Comparison of ENCODE assay signal across 18 cellular contexts in the genomic region with DNA sequence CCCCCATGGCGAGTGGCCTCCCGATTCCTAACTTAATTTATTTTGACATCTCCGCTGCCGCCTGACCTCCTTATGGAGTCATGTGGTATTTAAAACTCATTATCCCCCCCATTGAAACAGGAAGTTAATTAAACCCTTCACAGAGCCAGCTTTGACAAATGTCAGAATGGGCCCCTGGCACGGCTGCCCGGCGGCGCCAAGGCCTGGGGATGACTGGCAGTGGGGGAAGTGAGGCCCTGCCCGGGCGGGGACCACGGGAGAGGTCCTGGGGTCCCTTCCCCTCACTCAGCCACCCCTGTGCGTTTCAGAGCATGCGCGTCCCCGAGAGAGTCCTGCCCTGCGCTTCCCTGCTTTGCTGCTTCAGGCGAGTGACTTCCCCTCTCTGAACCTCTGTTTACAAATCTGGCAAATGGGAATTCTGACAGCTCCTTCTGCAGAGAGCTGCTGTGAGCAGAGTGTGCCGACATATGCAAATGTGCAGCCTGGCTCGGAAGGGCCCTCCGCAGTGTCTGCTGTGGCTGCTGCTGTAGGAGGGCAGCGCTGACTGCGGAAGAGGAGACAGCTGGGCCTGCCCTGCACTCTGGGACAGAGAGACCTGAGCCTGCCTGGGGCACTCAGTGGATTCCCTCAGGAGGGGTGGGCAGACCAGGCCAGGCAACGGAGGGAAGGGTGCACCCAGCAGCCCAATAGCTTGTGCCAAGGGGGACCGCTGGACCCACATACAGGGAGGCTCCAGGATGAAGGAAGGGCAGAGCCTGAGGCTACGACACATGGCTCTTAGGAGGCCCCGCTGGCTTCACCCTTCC. TPM values are rescaled to one million over a fixed set of nuclear protein-coding genes. Genes with fewer than 3 reads are reported as not detected.
DNase-seq lines count a peak whose midpoint lies in the region; ATAC-seq, FAIRE-seq and TF ChIP-seq lines count a peak whose summit lies in the region.
"Had no signal": no experiment of that assay in that cellular context is flagged by ENCODE, and none has a peak within 500 bp of the region (broad histone marks: within the 10 kb centered on the region; RNA-seq: fewer than 3 reads in every experiment).

No MANE protein-coding gene starts in this region.

- DNase-seq in GM18507 (ENCODE audit: extremely low spot score, insufficient read length, low read depth) (no peak), epidermal melanocyte (ENCODE audit: insufficient read length, low spot score) (peak; percentile 68), RPMI8226 (no peak), left ventricle myocardium inferior (no peak)
- DNase-seq in stimulated activated naive CD8-positive, alpha-beta T cell treated with anti-CD3 and anti-CD28 coated beads, Interleukin-15, amount 100 ng/mL, for 72 hours = no peak
- DNase-seq: C1 segment of cervical spinal cord; DMS79; gastrocnemius medialis; NCI-H1048; stimulated activated naive CD4-positive, alpha-beta T cell; upper lobe of left lung had no signal

- H3K4me3 ChIP-seq in BLaER1 treated with 17β-estradiol and CSF1 and Interleukin-3, amounts not matched to agents 10 nM and 100 nM = no peak overlapping the region; a peak in 1 of 20 replicates
- H3K4me3 ChIP-seq in OCI-LY3 (ENCODE audit: low read length) (peak overlapping the region; percentile 54), left ventricle myocardium inferior (no peak overlapping the region)
- H3K4me3 ChIP-seq: gastrocnemius medialis, upper lobe of left lung had no signal

- peaks cover 34% of the 10 kb centered on the region for H3K4me1 Mint-ChIP-seq in stimulated activated naive CD8-positive, alpha-beta T cell treated with anti-CD3 and anti-CD28 coated beads, Interleukin-15, amount 100 ng/mL, for 72 hours
- H3K4me1 Mint-ChIP-seq: activated T-helper 17 cell treated with anti-CD3 and anti-CD28 coated beads, Interleukin-2, amount 50 U/mL, for 72 hours had no signal

- FAIRE-seq in GM18507 (lab: Jason Lieb, UNC) = peak; percentile 31
- FAIRE-seq: endothelial cell of umbilical vein had no signal

- peaks cover 0 to 16% (median under 1%) of the 10 kb centered on the region in 11 experiments; a peak in 14 of 22 replicates for H4K20me1 ChIP-seq in BLaER1 treated with 17β-estradiol and CSF1 and Interleukin-3, amounts not matched to agents 10 nM and 100 nM
- no peaks in the 10 kb centered on the region for H4K20me1 ChIP-seq in OCI-LY3 (ENCODE audit: insufficient read depth, low read length)

- TF ChIP-seq CTCF in OCI-LY3 (IDR thresholded peaks at IDR 0.05; ENCODE audit: low read depth, low read length) = no peak
- TF ChIP-seq CTCF in left ventricle myocardium inferior (IDR thresholded peaks at IDR 0.05; ENCODE audit: borderline replicate concordance) = no peak

- peak overlapping the region in 8 of 11 experiments; percentile 4 to 56 (median 34); a peak in 11 of 22 replicates for H3K9ac ChIP-seq in BLaER1 treated with 17β-estradiol and CSF1 and Interleukin-3, amounts not matched to agents 10 nM and 100 nM
- H3K9ac ChIP-seq in OCI-LY3 (ENCODE audit: low read length) = peak overlapping the region; percentile 37; the same call in 1 of the 2 replicates
- H3K9ac ChIP-seq: parathyroid adenoma had no signal

- H3K9me3 ChIP-seq in BLaER1 treated with 17β-estradiol and CSF1 and Interleukin-3, amounts not matched to agents 10 nM and 100 nM (replicated peaks in 1 of 11) = no peaks in the 10 kb centered on the region
- H3K9me3 ChIP-seq in OCI-LY3 (ENCODE audit: insufficient read depth, low read length) = no peaks in the 10 kb centered on the region
- H3K9me3 ChIP-seq in left ventricle myocardium inferior (replicated peaks) = no peaks in the 10 kb centered on the region
- H3K9me3 ChIP-seq: gastrocnemius medialis, upper lobe of left lung had no signal

- H3K27me3 Mint-ChIP-seq in stimulated activated naive CD8-positive, alpha-beta T cell treated with anti-CD3 and anti-CD28 coated beads, Interleukin-15, amount 100 ng/mL, for 72 hours = no peaks in the 10 kb centered on the region
- H3K27me3 Mint-ChIP-seq: activated T-helper 17 cell treated with anti-CD3 and anti-CD28 coated beads, Interleukin-2, amount 50 U/mL, for 72 hours had no signal

- peaks cover 2% of the 10 kb centered on the region for H3K79me2 ChIP-seq in OCI-LY3 (ENCODE audit: low read length)
- H3K79me2 ChIP-seq: parathyroid adenoma had no signal

- peak overlapping the region; percentile 87 for H2AFZ ChIP-seq in OCI-LY3 (ENCODE audit: low read depth, low read length)
- H2AFZ ChIP-seq: parathyroid adenoma had no signal

- peak overlapping the region; percentile 60 to 92 (median 79) for H3K4me2 ChIP-seq in BLaER1 treated with 17β-estradiol and CSF1 and Interleukin-3, amounts not matched to agents 10 nM and 100 nM
- peak overlapping the region; percentile 87 for H3K4me2 ChIP-seq in OCI-LY3 (ENCODE audit: low read length)

- intact Hi-C loops in left ventricle myocardium inferior (cut with micrococcal nuclease) = loop anchor here (10.0 kb wide), 1 partner anchor 116 kb away; no protein-coding TSS in a partner anchor

- peak overlapping the region in 5 of 11 experiments; percentile 15 to 60 (median 41); a peak in 10 of 22 replicates for H3K27ac ChIP-seq in BLaER1 treated with 17β-estradiol and CSF1 and Interleukin-3, amounts not matched to agents 10 nM and 100 nM
- H3K27ac ChIP-seq in OCI-LY3 (ENCODE audit: low read length) (no peak overlapping the region), left ventricle myocardium inferior (replicated peaks) (no peak overlapping the region)
- H3K27ac ChIP-seq: gastrocnemius medialis, parathyroid adenoma, upper lobe of left lung, VCaP had no signal

- H3K4me3 Mint-ChIP-seq in stimulated activated naive CD8-positive, alpha-beta T cell treated with anti-CD3 and anti-CD28 coated beads, Interleukin-15, amount 100 ng/mL, for 72 hours = no peak overlapping the region
- H3K4me3 Mint-ChIP-seq: activated T-helper 17 cell treated with anti-CD3 and anti-CD28 coated beads, Interleukin-2, amount 50 U/mL, for 72 hours had no signal

- H3K27me3 ChIP-seq in BLaER1 treated with 17β-estradiol and CSF1 and Interleukin-3, amounts not matched to agents 10 nM and 100 nM = no peaks in the 10 kb centered on the region; a peak in 1 of 22 replicates
- peaks cover 8% of the 10 kb centered on the region; the same call in 1 of the 2 replicates for H3K27me3 ChIP-seq in OCI-LY3 (ENCODE audit: low read depth, low read length)
- peaks cover 17% of the 10 kb centered on the region for H3K27me3 ChIP-seq in left ventricle myocardium inferior (ENCODE audit: low read depth)

- ATAC-seq in stimulated activated naive CD8-positive, alpha-beta T cell treated with anti-CD3 and anti-CD28 coated beads, Interleukin-15, amount 100 ng/mL, for 72 hours = no peak
- ATAC-seq in GM18870 (IDR thresholded peaks at IDR 0.05; ENCODE audit: unreplicated experiment) = no peak
- ATAC-seq: activated T-helper 17 cell treated with anti-CD3 and anti-CD28 coated beads, Interleukin-2, amount 50 U/mL, for 72 hours; gastrocnemius medialis had no signal

- H3K4me1 ChIP-seq in BLaER1 treated with 17β-estradiol and CSF1 and Interleukin-3, amounts not matched to agents 10 nM and 100 nM = peaks cover 32 to 54% (median 45%) of the 10 kb centered on the region in 10 experiments
- H3K4me1 ChIP-seq in OCI-LY3 (ENCODE audit: low read length) (peaks cover 22% of the 10 kb centered on the region), left ventricle myocardium inferior (peaks cover 9% of the 10 kb centered on the region)
- H3K4me1 ChIP-seq: gastrocnemius medialis had no signal

- no peaks in the 10 kb centered on the region for H3K36me3 ChIP-seq in BLaER1 treated with 17β-estradiol and CSF1 and Interleukin-3, amounts not matched to agents 10 nM and 100 nM
- H3K36me3 ChIP-seq in OCI-LY3 (replicated peaks; ENCODE audit: low read depth, low read length) = no peaks in the 10 kb centered on the region
- no peaks in the 10 kb centered on the region for H3K36me3 ChIP-seq in left ventricle myocardium inferior
- H3K36me3 ChIP-seq: gastrocnemius medialis, upper lobe of left lung had no signal

- H3K9me3 Mint-ChIP-seq in stimulated activated naive CD8-positive, alpha-beta T cell treated with anti-CD3 and anti-CD28 coated beads, Interleukin-15, amount 100 ng/mL, for 72 hours = no peaks in the 10 kb centered on the region
- H3K9me3 Mint-ChIP-seq: activated T-helper 17 cell treated with anti-CD3 and anti-CD28 coated beads, Interleukin-2, amount 50 U/mL, for 72 hours had no signal

- peak overlapping the region in 1 of 2 donors; percentile 16 for H3K27ac Mint-ChIP-seq in stimulated activated naive CD8-positive, alpha-beta T cell treated with anti-CD3 and anti-CD28 coated beads, Interleukin-15, amount 100 ng/mL, for 72 hours
- H3K27ac Mint-ChIP-seq: activated T-helper 17 cell treated with anti-CD3 and anti-CD28 coated beads, Interleukin-2, amount 50 U/mL, for 72 hours had no signal

RNA-seq across cellular contexts. Expression of a gene that starts 4.4 kb away (rescaled TPM):
- total RNA-seq in left ventricle myocardium inferior = 5.7 TPM
